In the genomic region with DNA sequence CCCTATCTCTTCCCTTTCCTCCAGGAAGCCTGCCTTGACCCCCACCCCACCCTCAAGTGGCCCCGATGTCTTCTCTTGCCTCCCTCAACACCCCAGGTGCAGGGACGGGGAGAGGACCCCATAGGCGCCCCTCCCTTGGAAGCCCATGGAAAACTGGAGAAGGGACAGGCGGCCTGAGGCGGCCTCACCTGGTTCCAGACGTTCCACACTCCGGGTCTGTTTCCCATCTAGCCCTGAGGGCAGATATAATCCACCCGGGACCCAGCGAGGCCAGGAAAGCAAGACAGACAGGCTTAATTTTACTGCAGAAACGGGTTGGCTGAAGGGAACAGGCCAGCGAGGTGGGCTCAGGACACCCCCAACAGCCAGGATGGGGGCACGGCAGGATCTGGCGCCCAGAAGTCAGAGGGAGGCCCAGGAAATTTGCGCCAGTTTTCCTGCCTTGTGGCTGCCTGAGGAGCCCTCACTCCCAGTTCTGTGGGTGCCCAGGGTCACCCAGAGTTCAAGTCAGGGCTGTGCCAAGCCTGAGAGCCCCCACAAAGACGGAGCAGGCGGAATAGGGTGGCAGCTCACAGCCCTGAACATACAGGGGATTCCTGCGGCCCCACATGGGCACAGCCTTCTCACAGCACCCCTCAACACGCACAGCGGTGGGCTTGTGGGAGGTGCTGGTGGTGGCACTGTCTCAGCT, we compare ENCODE assay signal across 11 cellular contexts. TPM values are rescaled to one million over a fixed set of nuclear protein-coding genes. Genes with fewer than 3 reads are reported as not detected.
DNase-seq lines count a peak whose midpoint lies in the region; ATAC-seq, FAIRE-seq and TF ChIP-seq lines count a peak whose summit lies in the region.
"Had no signal": no experiment of that assay in that cellular context is flagged by ENCODE, and none has a peak within 500 bp of the region (broad histone marks: within the 10 kb centered on the region; RNA-seq: fewer than 3 reads in every experiment).

No MANE protein-coding gene starts in this region.

- intact Hi-C loops in transverse colon (cut with DNase I; ENCODE audit: low total_unique reads) = no loop called here

- H4K8ac ChIP-seq in mesendoderm (ENCODE audit: low read depth, low read length) = no peak overlapping the region

- no peaks in the 10 kb centered on the region for H3K9me3 ChIP-seq in transverse colon

- no peak overlapping the region for H3K23ac ChIP-seq in mesendoderm (ENCODE audit: low read length)

- H3K36me3 ChIP-seq in bronchial epithelial cell (ENCODE audit: control insufficient read depth, insufficient read depth, low read length) (no peaks in the 10 kb centered on the region), mesendoderm (ENCODE audit: control insufficient read depth, insufficient read depth, low read length) (no peaks in the 10 kb centered on the region), transverse colon (no peaks in the 10 kb centered on the region)

- no peak for FAIRE-seq in bronchial epithelial cell (lab: Jason Lieb, UNC)
- FAIRE-seq: K562 had no signal

- no peak overlapping the region for H4K5ac ChIP-seq in mesendoderm (ENCODE audit: low read length)

- peak overlapping the region; percentile 75 for H3K4me2 ChIP-seq in mesendoderm (ENCODE audit: low read length)

- H3K36me3 Mint-ChIP-seq in activated T-cell treated with anti-CD3 and anti-CD28 coated beads, Interleukin-2, amount 50 U/mL, for 4 hours (ENCODE audit: insufficient read depth) = no peaks in the 10 kb centered on the region

- H3K4me3 ChIP-seq in bronchial epithelial cell (ENCODE audit: low read depth, low read length) (peak overlapping the region; percentile 61), mesendoderm (ENCODE audit: low read length) (no peak overlapping the region), transverse colon (peak overlapping the region in 3 of 4 donors; percentile 54 to 68 (median 66))
- H3K4me3 ChIP-seq: K562 had no signal

- no peak for DNase-seq in activated T-cell treated with anti-CD3 and anti-CD28 coated beads, Interleukin-2, amount 50 U/mL, for 4 hours
- DNase-seq in activated T-cell treated with anti-CD3 and anti-CD28 coated beads for 4 hours (no peak), bronchial epithelial cell (ENCODE audit: low read depth) (no peak), mesendoderm (no peak), transverse colon (peak; percentile 8), SW 1271 (lab: John Stamatoyannopoulos, UW) (no peak), NCI-H2171 treated with DMSO at 0.1 percent for 48 hours (lab: John Stamatoyannopoulos, UW) (no peak)
- DNase-seq: activated CD4-positive, CD25-positive, alpha-beta regulatory T cell; caudate nucleus had no signal

- H2BK15ac ChIP-seq in mesendoderm (replicated peaks; ENCODE audit: low read depth) = no peak overlapping the region

- H2AK5ac ChIP-seq in mesendoderm (ENCODE audit: low read length) = no peak overlapping the region

- peak overlapping the region; percentile 74 for H3K9ac ChIP-seq in mesendoderm (ENCODE audit: low read length)

- peak overlapping the region; percentile 71 for H3K4me3 Mint-ChIP-seq in activated T-cell treated with anti-CD3 and anti-CD28 coated beads, Interleukin-2, amount 50 U/mL, for 4 hours

- no peak overlapping the region for H2BK5ac ChIP-seq in mesendoderm (ENCODE audit: low read length)

- no peak overlapping the region for H3K18ac ChIP-seq in mesendoderm (ENCODE audit: low read length)

- H3K79me1 ChIP-seq in mesendoderm (ENCODE audit: low read length) = no peaks in the 10 kb centered on the region

- peaks cover 28% of the 10 kb centered on the region for H3K4me1 Mint-ChIP-seq in activated T-cell treated with anti-CD3 and anti-CD28 coated beads, Interleukin-2, amount 50 U/mL, for 4 hours (ENCODE audit: low read depth)

- H3K4me1 ChIP-seq in mesendoderm (ENCODE audit: control insufficient read depth, low read depth, low read length) = no peaks in the 10 kb centered on the region
- peaks cover 5 to 35% (median 21%) of the 10 kb centered on the region in 4 donors for H3K4me1 ChIP-seq in transverse colon

- TF ChIP-seq EP300 in transverse colon (IDR thresholded peaks at IDR 0.05; ENCODE audit: low read depth) = no peak

- no peaks in the 10 kb centered on the region for H3K9me3 Mint-ChIP-seq in activated T-cell treated with anti-CD3 and anti-CD28 coated beads, Interleukin-2, amount 50 U/mL, for 4 hours

- in situ Hi-C loops in transverse colon (cut with MboI; ENCODE audit: low pct_ligation_motif_present in 1 of 4, low pct_unique_long_range_greater_than_20kb in 1 of 4, low sequenced_read_pairs in 3 of 4) = no loop called here

- ATAC-seq in activated T-cell treated with anti-CD3 and anti-CD28 coated beads, Interleukin-2, amount 50 U/mL, for 4 hours = no peak
- no peak for ATAC-seq in GM21717 (IDR thresholded peaks at IDR 0.05; ENCODE audit: unreplicated experiment)
- ATAC-seq: K562 had no signal

- H3K79me2 ChIP-seq in mesendoderm (ENCODE audit: control insufficient read depth, insufficient read depth, low read length) = no peaks in the 10 kb centered on the region

- no peaks in the 10 kb centered on the region for H3K27me3 ChIP-seq in bronchial epithelial cell (ENCODE audit: control insufficient read depth, insufficient read depth, low read length)
- no peaks in the 10 kb centered on the region for H3K27me3 ChIP-seq in mesendoderm (ENCODE audit: insufficient read depth, low read length, poor library complexity)
- H3K27me3 ChIP-seq in transverse colon = peaks cover 15% of the 10 kb centered on the region

- H3K56ac ChIP-seq in mesendoderm (ENCODE audit: low read length) = peak overlapping the region; percentile 49

- H2BK120ac ChIP-seq in mesendoderm (ENCODE audit: low read depth, low read length) = no peak overlapping the region

- TF ChIP-seq POLR2A in transverse colon (IDR thresholded peaks at IDR 0.05) = no peak

- H3K27ac ChIP-seq in mesendoderm (ENCODE audit: low read depth, low read length) (no peak overlapping the region), transverse colon (peak overlapping the region; percentile 88 to 93 (median 90))

- H3K4ac ChIP-seq in mesendoderm (ENCODE audit: low read depth, low read length) = no peak overlapping the region

- H3K27me3 Mint-ChIP-seq in activated T-cell treated with anti-CD3 and anti-CD28 coated beads, Interleukin-2, amount 50 U/mL, for 4 hours (ENCODE audit: low read depth) = no peaks in the 10 kb centered on the region

- TF ChIP-seq CTCF in bronchial epithelial cell (IDR thresholded peaks at IDR 0.05; ENCODE audit: insufficient read depth, low read length, severe bottlenecking) (no peak), transverse colon (IDR thresholded peaks at IDR 0.05) (no peak)

- no CpG with 5 or more reads among the region's 19 CpGs for WGBS in mesendoderm (ENCODE audit: extremely low coverage, insufficient coverage, low lambda C conversion rate)
- WGBS in transverse colon (ENCODE audit: low coverage in 1 of 2), 2 donors = 0 to 55% methylated on average over 2 to 19 of the region's 19 CpGs

RNA-seq across cellular contexts. Expression of gene SIGIRR, which starts 3.0 kb away (rescaled TPM):
- 10 to 100 TPM; 26.7 to 29.3 (median 29.2) TPM for total RNA-seq in activated T-cell treated with anti-CD3 and anti-CD28 coated beads, Interleukin-2, amount 50 U/mL, for 4 hours
- total RNA-seq in bronchial epithelial cell = 15.9 and 24.7 TPM in 2 replicates
- polyA plus RNA-seq in mesendoderm (2013, experiment 1 of 2) = 24.9 TPM
- 26.3 TPM for polyA plus RNA-seq in mesendoderm (2013, experiment 2 of 2)
- 100 to 1,000 TPM; 107 to 344 (median 148) TPM for total RNA-seq in transverse colon

RNA-seq across cellular contexts. Expression of gene PKP3, which starts 23.8 kb away (rescaled TPM):
- total RNA-seq in activated T-cell treated with anti-CD3 and anti-CD28 coated beads, Interleukin-2, amount 50 U/mL, for 4 hours = under 1 TPM; 0.11 to 0.40 (median 0.16) TPM
- total RNA-seq in bronchial epithelial cell (231 and 328 TPM in 2 replicates), transverse colon (100 to 1,000 TPM; 159 to 359 (median 200) TPM)
- polyA plus RNA-seq in mesendoderm (2013, experiment 1 of 2) = 13.1 TPM
- 14.1 TPM for polyA plus RNA-seq in mesendoderm (2013, experiment 2 of 2)

RNA-seq across cellular contexts. Expression of gene ANO9, which starts 24.0 kb away (rescaled TPM):
- 10 to 100 TPM; 16.5 to 21.7 (median 20.4) TPM for total RNA-seq in activated T-cell treated with anti-CD3 and anti-CD28 coated beads, Interleukin-2, amount 50 U/mL, for 4 hours
- total RNA-seq in bronchial epithelial cell = 7.4 and 9.2 TPM in 2 replicates
- polyA plus RNA-seq in mesendoderm (2013, experiment 1 of 2) = 4.0 TPM
- polyA plus RNA-seq in mesendoderm (2013, experiment 2 of 2) = 4.3 TPM
- total RNA-seq in transverse colon = 100 to 1,000 TPM; 117 to 490 (median 296) TPM

RNA-seq across cellular contexts. Expression of gene PTDSS2, which starts 32.3 kb away (rescaled TPM):
- 10 to 100 TPM; 25.7 to 30.9 (median 29.1) TPM for total RNA-seq in activated T-cell treated with anti-CD3 and anti-CD28 coated beads, Interleukin-2, amount 50 U/mL, for 4 hours
- total RNA-seq in bronchial epithelial cell = 26.3 and 29.4 TPM in 2 replicates
- 19.8 TPM for polyA plus RNA-seq in mesendoderm (2013, experiment 1 of 2)
- polyA plus RNA-seq in mesendoderm (2013, experiment 2 of 2) = 19.4 TPM
- total RNA-seq in transverse colon = 100 to 1,000 TPM in 2 of 4 donors, 10 to 100 TPM in 2; 28.5 to 264 (median 76.0) TPM

RNA-seq across cellular contexts. Expression of gene B4GALNT4, which starts 48.5 kb away (rescaled TPM):
- 1 to 10 TPM; 3.8 to 6.1 (median 5.5) TPM for total RNA-seq in activated T-cell treated with anti-CD3 and anti-CD28 coated beads, Interleukin-2, amount 50 U/mL, for 4 hours
- total RNA-seq in bronchial epithelial cell = 10.8 and 11.4 TPM in 2 replicates
- polyA plus RNA-seq in mesendoderm (2013, experiment 1 of 2) = 24.9 TPM
- 24.4 TPM for polyA plus RNA-seq in mesendoderm (2013, experiment 2 of 2)
- total RNA-seq in transverse colon = 1 to 10 TPM in 2 of 4 donors, under 1 TPM in 1, not detected in 1; 0.82 to 3.0 (median 1.3) TPM

Comparison
In these comparisons a context has a peak if more than half of its experiments do, and no peak if none do; other contexts are left out.
1. RNA of gene PKP3, which starts 23.8 kb away (total RNA-seq): 231 to 328 TPM in bronchial epithelial cell and 159 to 359 TPM in transverse colon; 0.11 to 0.40 TPM in activated T-cell treated with anti-CD3 and anti-CD28 coated beads, Interleukin-2, amount 50 U/mL, for 4 hours; every median in the first group is over 100 times any median in the second.
2. RNA of gene ANO9, which starts 24.0 kb away (total RNA-seq): 117 to 490 TPM in transverse colon; 16.5 to 21.7 TPM in activated T-cell treated with anti-CD3 and anti-CD28 coated beads, Interleukin-2, amount 50 U/mL, for 4 hours and 7.4 to 9.2 TPM in bronchial epithelial cell; every median in the first group is over 4 times any median in the second.